19 cellular contexts compared by ENCODE assay signal in the genomic region with DNA sequence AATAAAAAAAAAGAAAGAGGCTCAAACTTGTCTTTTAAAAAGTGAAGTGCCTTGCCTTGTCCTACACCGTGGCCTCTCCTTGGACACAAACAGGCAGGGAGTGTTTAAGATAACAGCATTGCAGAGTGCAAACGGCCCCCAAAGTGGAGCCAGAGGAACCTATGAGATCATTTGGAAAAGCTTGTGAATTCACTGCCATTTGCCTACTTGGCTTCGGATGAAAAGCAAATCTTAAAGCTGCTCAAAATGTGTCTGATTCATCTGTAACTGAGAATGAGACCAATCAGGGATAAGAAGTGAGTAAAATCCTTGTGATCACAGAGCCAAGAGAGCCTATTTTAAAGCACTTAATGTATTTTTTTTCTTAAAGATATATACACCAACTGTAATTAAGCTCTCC.
A peak's percentile ranks its signal among the peaks of the same experiment; 100 is the strongest.
DNase-seq lines count a peak whose midpoint lies in the region; ATAC-seq, FAIRE-seq and TF ChIP-seq lines count a peak whose summit lies in the region.
"Had no signal": no experiment of that assay in that cellular context is flagged by ENCODE, and none has a peak within 500 bp of the region (broad histone marks: within the 10 kb centered on the region; RNA-seq: fewer than 3 reads in every experiment).

No MANE protein-coding gene starts in this region.

- no peak for TF ChIP-seq RAD21 in K562 (CRISPR knock-in tag; conservative IDR thresholded peaks at IDR 0.05 in 1 of 2, IDR thresholded peaks at IDR 0.05 in 1 of 2)

- H3K4me1 ChIP-seq in K562 (replicated peaks in 1 of 2; ENCODE audit: control insufficient read depth in 2 of 2, insufficient read depth in 2 of 2, low read length in 2 of 2): peaks cover 0 to 3% of the 10 kb centered on the region in 2 experiments; a peak in 2 of 5 replicates
- no peaks in the 10 kb centered on the region for H3K4me1 ChIP-seq in hepatocyte (ENCODE audit: insufficient read depth)
- H3K4me1 ChIP-seq: upper lobe of left lung had no signal

- H3K4me3 ChIP-seq in K562 (no peak overlapping the region), hepatocyte (no peak overlapping the region)
- H3K4me3 ChIP-seq: upper lobe of left lung had no signal

- no peak for TF ChIP-seq CTCF in K562 (IDR thresholded peaks at IDR 0.05 in 2 of 3, conservative IDR thresholded peaks at IDR 0.05 in 1 of 3; ENCODE audit: insufficient read depth in 2 of 3, low read depth in 1 of 3, low read length in 3 of 3)
- TF ChIP-seq CTCF in hepatocyte (IDR thresholded peaks at IDR 0.05; ENCODE audit: poor library complexity): no peak

- CTCF ChIA-PET in K562 (lab: Yijun Ruan, JAX; ENCODE audit: low intra/inter-chr PET ratio): no interaction called here

- WGBS in K562 (ENCODE audit: insufficient coverage, low coverage, missing lambda C conversion rate): 12% methylated on average over 3 of the region's 3 CpGs
- WGBS in hepatocyte (ENCODE audit: low lambda C conversion rate, missing lambda C conversion rate): 33% methylated on average over 3 of the region's 3 CpGs

- intact Hi-C loops in left cardiac atrium (cut with DNase I) (no loop called here), cardiac septum (cut with DNase I) (loop anchor here (10.0 kb wide), 1 partner anchor 137 kb away; no protein-coding TSS in a partner anchor), K562 (cut with micrococcal nuclease) (no loop called here)

- H3K9me1 ChIP-seq in K562 (ENCODE audit: control insufficient read depth, insufficient read depth, low read length): no peaks in the 10 kb centered on the region

- H3K79me2 ChIP-seq in K562 (ENCODE audit: control insufficient read depth, insufficient read depth, low read length) (no peaks in the 10 kb centered on the region), hepatocyte (no peaks in the 10 kb centered on the region)

- H3K4me2 ChIP-seq in K562 (ENCODE audit: insufficient read depth, low read length) (no peak overlapping the region), hepatocyte (no peak overlapping the region)

- no TSS peak for BruUV-seq in K562 (replicated peaks; lab: Mats Ljungman, UMichigan)

- H4K20me1 ChIP-seq in K562 (replicated peaks; ENCODE audit: control insufficient read depth, insufficient read depth, low read length): no peaks in the 10 kb centered on the region
- H4K20me1 ChIP-seq in hepatocyte (ENCODE audit: insufficient read depth, poor library complexity, severe bottlenecking): no peaks in the 10 kb centered on the region

- H3K9me3 ChIP-seq in K562 (replicated peaks; ENCODE audit: control insufficient read depth, insufficient read depth, low read depth, low read length): no peaks in the 10 kb centered on the region
- no peaks in the 10 kb centered on the region for H3K9me3 ChIP-seq in hepatocyte (ENCODE audit: low read depth)
- H3K9me3 ChIP-seq: upper lobe of left lung had no signal

- in situ Hi-C loops in K562 (cut with MboI): no loop called here

- FAIRE-seq in K562 (lab: Jason Lieb, UNC): no peak

- no peak overlapping the region for H3K9ac ChIP-seq in K562 (ENCODE audit: insufficient read depth in 1 of 2, low read depth in 2 of 2, low read length in 2 of 2)

- no peak for TF ChIP-seq POLR2A in K562 (conservative IDR thresholded peaks at IDR 0.05)

- POLR2A ChIA-PET in K562 (lab: Yijun Ruan, JAX): interaction anchor here (1.2 kb wide), 1 partner anchor 36 kb away, joined by 3 read pairs; no protein-coding TSS in a partner anchor

- DNase-seq in left cardiac atrium (peak; percentile 28), cardiac septum (ENCODE audit: low spot score) (no peak), K562 (ENCODE audit: extremely low read depth in 1 of 4, low spot score in 3 of 4) (peak in 1 of 4 experiments; percentile 26), hepatocyte (ENCODE audit: low spot score) (peak; percentile 16), superior temporal gyrus (ENCODE audit: extremely low spot score) (peak; percentile 65), NCI-H1436 (lab: John Stamatoyannopoulos, UW) (no peak), NCI-H1417 treated with DMSO at 0.1 percent for 48 hours (lab: John Stamatoyannopoulos, UW) (no peak)
- DNase-seq: 8988T; activated gamma-delta T cell treated with Interleukin-2 at 50 U/mL for 16 hours; CD4-positive, CD25-positive, alpha-beta regulatory T cell; dermis blood vessel endothelial cell; KBM-7; NCI-H1092; occipital lobe; SHP77 treated with DMSO at 0.1 percent for 48 hours; stimulated activated naive B cell treated with anti-CD40 and anti-IgM and Interleukin-4, amounts not matched to agents 10 μg/mL and 1 μg/mL and 100 μg/mL, for 72 hours had no signal

- peak in 1 of 2 donors; percentile 51 for ATAC-seq in left cardiac atrium
- peak; percentile 35; the same call in 2 of the 3 replicates for ATAC-seq in K562
- no peak for ATAC-seq in GM19035 (IDR thresholded peaks at IDR 0.05; ENCODE audit: unreplicated experiment)
- ATAC-seq: activated CD4-positive, CD25-positive, alpha-beta regulatory T cell treated with anti-CD3 and anti-CD28 coated beads, Interleukin-2, amount 50 U/mL, for 24 hours; stimulated activated naive B cell treated with anti-CD40 and anti-IgM and Interleukin-4, amounts not matched to agents 10 μg/mL and 1 μg/mL and 100 μg/mL, for 72 hours had no signal

- H2AFZ ChIP-seq in K562 (ENCODE audit: low read depth, low read length) (peak overlapping the region; percentile 77), hepatocyte (no peak overlapping the region)

- TF ChIP-seq EP300 in K562 (IDR thresholded peaks at IDR 0.05; ENCODE audit: low read length): no peak

- H3K9me2 ChIP-seq in hepatocyte (replicated peaks; ENCODE audit: insufficient read depth): no peaks in the 10 kb centered on the region

- no peaks in the 10 kb centered on the region for H3K36me3 ChIP-seq in K562 (ENCODE audit: control insufficient read depth, insufficient read depth, low read length)
- H3K36me3 ChIP-seq in hepatocyte (replicated peaks; ENCODE audit: insufficient read depth, low read depth): no peaks in the 10 kb centered on the region
- H3K36me3 ChIP-seq: upper lobe of left lung had no signal

- no peak overlapping the region for H3K27ac ChIP-seq in K562 (ENCODE audit: extremely low read depth, low read depth, low read length)
- H3K27ac ChIP-seq in hepatocyte: no peak overlapping the region
- H3K27ac ChIP-seq: upper lobe of left lung had no signal

- H3K27me3 ChIP-seq in K562 (ENCODE audit: control insufficient read depth in 2 of 2, insufficient read depth in 2 of 2, low read length in 2 of 2) (no peaks in the 10 kb centered on the region), hepatocyte (no peaks in the 10 kb centered on the region)
- H3K27me3 ChIP-seq: upper lobe of left lung had no signal

TF ChIP-seq in K562, 482 proteins besides CTCF, POLR2A, EP300 and RAD21:
- TF ChIP-seq, protein P1, sequence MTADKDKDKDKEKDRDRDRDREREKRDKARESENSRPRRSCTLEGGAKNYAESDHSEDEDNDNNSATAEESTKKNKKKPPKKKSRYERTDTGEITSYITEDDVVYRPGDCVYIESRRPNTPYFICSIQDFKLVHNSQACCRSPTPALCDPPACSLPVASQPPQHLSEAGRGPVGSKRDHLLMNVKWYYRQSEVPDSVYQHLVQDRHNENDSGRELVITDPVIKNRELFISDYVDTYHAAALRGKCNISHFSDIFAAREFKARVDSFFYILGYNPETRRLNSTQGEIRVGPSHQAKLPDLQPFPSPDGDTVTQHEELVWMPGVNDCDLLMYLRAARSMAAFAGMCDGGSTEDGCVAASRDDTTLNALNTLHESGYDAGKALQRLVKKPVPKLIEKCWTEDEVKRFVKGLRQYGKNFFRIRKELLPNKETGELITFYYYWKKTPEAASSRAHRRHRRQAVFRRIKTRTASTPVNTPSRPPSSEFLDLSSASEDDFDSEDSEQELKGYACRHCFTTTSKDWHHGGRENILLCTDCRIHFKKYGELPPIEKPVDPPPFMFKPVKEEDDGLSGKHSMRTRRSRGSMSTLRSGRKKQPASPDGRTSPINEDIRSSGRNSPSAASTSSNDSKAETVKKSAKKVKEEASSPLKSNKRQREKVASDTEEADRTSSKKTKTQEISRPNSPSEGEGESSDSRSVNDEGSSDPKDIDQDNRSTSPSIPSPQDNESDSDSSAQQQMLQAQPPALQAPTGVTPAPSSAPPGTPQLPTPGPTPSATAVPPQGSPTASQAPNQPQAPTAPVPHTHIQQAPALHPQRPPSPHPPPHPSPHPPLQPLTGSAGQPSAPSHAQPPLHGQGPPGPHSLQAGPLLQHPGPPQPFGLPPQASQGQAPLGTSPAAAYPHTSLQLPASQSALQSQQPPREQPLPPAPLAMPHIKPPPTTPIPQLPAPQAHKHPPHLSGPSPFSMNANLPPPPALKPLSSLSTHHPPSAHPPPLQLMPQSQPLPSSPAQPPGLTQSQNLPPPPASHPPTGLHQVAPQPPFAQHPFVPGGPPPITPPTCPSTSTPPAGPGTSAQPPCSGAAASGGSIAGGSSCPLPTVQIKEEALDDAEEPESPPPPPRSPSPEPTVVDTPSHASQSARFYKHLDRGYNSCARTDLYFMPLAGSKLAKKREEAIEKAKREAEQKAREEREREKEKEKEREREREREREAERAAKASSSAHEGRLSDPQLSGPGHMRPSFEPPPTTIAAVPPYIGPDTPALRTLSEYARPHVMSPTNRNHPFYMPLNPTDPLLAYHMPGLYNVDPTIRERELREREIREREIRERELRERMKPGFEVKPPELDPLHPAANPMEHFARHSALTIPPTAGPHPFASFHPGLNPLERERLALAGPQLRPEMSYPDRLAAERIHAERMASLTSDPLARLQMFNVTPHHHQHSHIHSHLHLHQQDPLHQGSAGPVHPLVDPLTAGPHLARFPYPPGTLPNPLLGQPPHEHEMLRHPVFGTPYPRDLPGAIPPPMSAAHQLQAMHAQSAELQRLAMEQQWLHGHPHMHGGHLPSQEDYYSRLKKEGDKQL (CRISPR knock-in tag; IDR thresholded peaks at IDR 0.05; ENCODE audit: borderline replicate concordance): no peak
- TF ChIP-seq ARID2 (IDR thresholded peaks at IDR 0.05): no peak
- TF ChIP-seq BMI1 (IDR thresholded peaks at IDR 0.05; ENCODE audit: low read length): no peak

Comparison
In these comparisons a context has a peak if more than half of its experiments do, and no peak if none do; other contexts are left out.
1. DNase-seq: peak in left cardiac atrium (single experiment), hepatocyte (single experiment) and superior temporal gyrus (single experiment); none in cardiac septum (single experiment), NCI-H1436 (single experiment) and NCI-H1417 treated with DMSO at 0.1 percent for 48 hours (single experiment).